In genomic region chr4:74157116-74157742, GRCh38 we compare ENCODE assay signal across 8 cellular contexts. TPM values are rescaled to one million over a fixed set of nuclear protein-coding genes. Genes with fewer than 3 reads are reported as not detected.
DNase-seq lines count a peak whose midpoint lies in the region; ATAC-seq lines count a peak whose summit lies in the region.

No MANE protein-coding gene starts in this region.

- peak overlapping the region; percentile 81 for H3K4me3 ChIP-seq in iPS-18c (ENCODE audit: insufficient read depth, low read depth, low read length)

- H3K27me3 Mint-ChIP-seq in activated naive CD4-positive, alpha-beta T cell treated with anti-CD3 and anti-CD28 coated beads for 36 hours (ENCODE audit: low read depth): peaks cover 4% of the 10 kb centered on the region
- H3K27me3 Mint-ChIP-seq in activated T-helper 17 cell treated with anti-CD3 and anti-CD28 coated beads, Interleukin-2, amount 50 U/mL, for 72 hours: peaks cover 14% of the 10 kb centered on the region
- H3K27me3 Mint-ChIP-seq in stimulated activated naive B cell treated with anti-CD40 and anti-IgM and Interleukin-4, amounts not matched to agents 10 μg/mL and 1 μg/mL and 100 μg/mL, for 72 hours: peaks cover 0 to 8% of the 10 kb centered on the region in 2 donors

- H3K9me3 Mint-ChIP-seq in activated naive CD4-positive, alpha-beta T cell treated with anti-CD3 and anti-CD28 coated beads for 36 hours: no peaks in the 10 kb centered on the region
- no peaks in the 10 kb centered on the region for H3K9me3 Mint-ChIP-seq in activated T-helper 17 cell treated with anti-CD3 and anti-CD28 coated beads, Interleukin-2, amount 50 U/mL, for 72 hours
- H3K9me3 Mint-ChIP-seq in stimulated activated naive B cell treated with anti-CD40 and anti-IgM and Interleukin-4, amounts not matched to agents 10 μg/mL and 1 μg/mL and 100 μg/mL, for 72 hours: no peaks in the 10 kb centered on the region

- peak overlapping the region; percentile 50 for H3K27ac Mint-ChIP-seq in activated naive CD4-positive, alpha-beta T cell treated with anti-CD3 and anti-CD28 coated beads for 36 hours
- H3K27ac Mint-ChIP-seq in activated T-helper 17 cell treated with anti-CD3 and anti-CD28 coated beads, Interleukin-2, amount 50 U/mL, for 72 hours: peak overlapping the region; percentile 91
- peak overlapping the region; percentile 96 for H3K27ac Mint-ChIP-seq in stimulated activated naive B cell treated with anti-CD40 and anti-IgM and Interleukin-4, amounts not matched to agents 10 μg/mL and 1 μg/mL and 100 μg/mL, for 72 hours

- peak overlapping the region; percentile 81 for H3K4me3 Mint-ChIP-seq in activated naive CD4-positive, alpha-beta T cell treated with anti-CD3 and anti-CD28 coated beads for 36 hours
- peak overlapping the region; percentile 89 for H3K4me3 Mint-ChIP-seq in activated T-helper 17 cell treated with anti-CD3 and anti-CD28 coated beads, Interleukin-2, amount 50 U/mL, for 72 hours
- peak overlapping the region; percentile 94 to 97 for H3K4me3 Mint-ChIP-seq in stimulated activated naive B cell treated with anti-CD40 and anti-IgM and Interleukin-4, amounts not matched to agents 10 μg/mL and 1 μg/mL and 100 μg/mL, for 72 hours

- CTCF ChIA-PET in activated naive CD4-positive, alpha-beta T cell treated with anti-CD3 and anti-CD28 coated beads for 36 hours (lab: Charles Lee): no interaction called here

- peaks cover 23% of the 10 kb centered on the region for H3K4me1 Mint-ChIP-seq in activated naive CD4-positive, alpha-beta T cell treated with anti-CD3 and anti-CD28 coated beads for 36 hours (ENCODE audit: low read depth)
- H3K4me1 Mint-ChIP-seq in activated T-helper 17 cell treated with anti-CD3 and anti-CD28 coated beads, Interleukin-2, amount 50 U/mL, for 72 hours: peaks cover 7% of the 10 kb centered on the region
- H3K4me1 Mint-ChIP-seq in stimulated activated naive B cell treated with anti-CD40 and anti-IgM and Interleukin-4, amounts not matched to agents 10 μg/mL and 1 μg/mL and 100 μg/mL, for 72 hours: peaks cover 3 to 24% of the 10 kb centered on the region in 2 donors

- peaks cover 20% of the 10 kb centered on the region for H3K36me3 Mint-ChIP-seq in activated naive CD4-positive, alpha-beta T cell treated with anti-CD3 and anti-CD28 coated beads for 36 hours (ENCODE audit: low read depth)
- peaks cover 30% of the 10 kb centered on the region for H3K36me3 Mint-ChIP-seq in activated T-helper 17 cell treated with anti-CD3 and anti-CD28 coated beads, Interleukin-2, amount 50 U/mL, for 72 hours (ENCODE audit: low read depth)
- H3K36me3 Mint-ChIP-seq in stimulated activated naive B cell treated with anti-CD40 and anti-IgM and Interleukin-4, amounts not matched to agents 10 μg/mL and 1 μg/mL and 100 μg/mL, for 72 hours: peaks cover 7 to 8% of the 10 kb centered on the region in 2 donors

- no peaks in the 10 kb centered on the region for H3K9me3 ChIP-seq in iPS-18c (ENCODE audit: control insufficient read depth, insufficient read depth, low read length)

- no peak for DNase-seq in activated naive CD4-positive, alpha-beta T cell treated with anti-CD3 and anti-CD28 coated beads for 36 hours
- no peak for DNase-seq in activated naive CD4-positive, alpha-beta T cell treated with anti-CD3 and anti-CD28 coated beads, Interleukin-2, amount 50 U/mL, for 16 hours
- no peak for DNase-seq in stimulated activated naive B cell treated with anti-CD40 and anti-IgM and Interleukin-4, amounts not matched to agents 10 μg/mL and 1 μg/mL and 100 μg/mL, for 72 hours

- no peak for ATAC-seq in activated T-helper 17 cell treated with anti-CD3 and anti-CD28 coated beads, Interleukin-2, amount 50 U/mL, for 72 hours (replicated peaks)
- ATAC-seq in stimulated activated naive B cell treated with anti-CD40 and anti-IgM and Interleukin-4, amounts not matched to agents 10 μg/mL and 1 μg/mL and 100 μg/mL, for 72 hours (replicated peaks): no peak
- ATAC-seq in GM18519 (IDR thresholded peaks at IDR 0.05; ENCODE audit: low FRiP score, unreplicated experiment): no peak
- ATAC-seq in HG03135 (IDR thresholded peaks at IDR 0.05; ENCODE audit: unreplicated experiment): no peak
- ATAC-seq in GM19463 (IDR thresholded peaks at IDR 0.05; ENCODE audit: unreplicated experiment): no peak

- intact Hi-C loops in activated naive CD4-positive, alpha-beta T cell treated with anti-CD3 and anti-CD28 coated beads for 36 hours (cut with micrococcal nuclease): loop anchor here (5.0 kb wide), 2 partner anchors 290 to 1355 kb away; partner anchors contain the start of genes AREG, RCHY1 and THAP6

RNA-seq across cellular contexts. Expression of gene MTHFD2L, which starts 0.7 kb away (rescaled TPM):
- 1 to 10 TPM; 4.8 to 5.3 TPM for total RNA-seq in activated naive CD4-positive, alpha-beta T cell treated with anti-CD3 and anti-CD28 coated beads for 36 hours
- 1 to 10 TPM; 4.0 to 9.4 TPM for total RNA-seq in activated T-helper 17 cell treated with anti-CD3 and anti-CD28 coated beads, Interleukin-2, amount 50 U/mL, for 72 hours

RNA-seq across cellular contexts. Expression of gene CXCL2, which starts 58.2 kb away (rescaled TPM):
- total RNA-seq in activated naive CD4-positive, alpha-beta T cell treated with anti-CD3 and anti-CD28 coated beads for 36 hours: not detected
- total RNA-seq in activated T-helper 17 cell treated with anti-CD3 and anti-CD28 coated beads, Interleukin-2, amount 50 U/mL, for 72 hours: under 1 TPM in 1 of 2 donors, not detected in 1; 0.19 TPM
